8 cellular contexts compared by ENCODE assay signal in the genomic region with DNA sequence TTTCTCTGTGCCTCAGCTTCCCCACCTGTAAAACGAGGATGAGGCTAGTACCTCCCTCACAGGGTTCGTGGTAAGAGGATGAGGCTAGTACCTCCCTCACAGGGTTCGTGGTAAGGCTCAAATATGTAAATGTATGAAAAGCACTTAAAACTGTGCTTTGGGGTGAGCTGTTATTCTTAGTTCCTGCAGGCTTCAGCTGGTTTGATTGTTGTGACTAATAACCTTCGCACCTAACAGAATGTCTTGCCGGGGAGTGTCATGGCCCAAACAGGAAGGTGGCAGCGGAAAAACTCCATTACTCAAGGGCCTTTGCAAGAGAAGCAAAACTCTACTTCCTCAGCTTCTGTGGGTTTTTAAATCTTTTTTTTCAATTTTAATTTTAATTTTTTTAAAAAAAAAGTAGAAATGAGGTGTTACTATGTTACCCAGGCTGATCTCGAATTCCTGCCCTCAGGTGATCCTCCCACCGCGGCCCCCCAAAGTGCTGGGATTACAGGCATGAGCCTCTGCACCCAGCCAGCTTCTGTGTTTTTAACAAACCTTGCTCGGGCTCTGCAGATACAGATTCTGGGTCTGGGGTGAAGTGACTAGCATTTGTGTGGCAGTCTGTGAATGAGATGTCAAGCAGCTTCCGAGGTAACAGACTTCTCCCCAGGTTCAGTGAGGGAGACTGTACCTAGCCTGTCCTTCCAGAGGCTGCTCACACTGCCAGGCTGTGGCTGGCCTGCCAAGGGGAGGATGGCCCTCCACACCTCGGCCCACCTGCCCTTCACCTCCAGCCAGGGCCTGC.
DNase-seq lines count a peak whose midpoint lies in the region; ATAC-seq and TF ChIP-seq lines count a peak whose summit lies in the region.

No MANE protein-coding gene starts in this region.

- intact Hi-C loops in uterus (cut with DNase I; ENCODE audit: low total_unique reads): no loop called here

- no peaks in the 10 kb centered on the region for H3K4me1 ChIP-seq in uterus

- H3K27me3 ChIP-seq in uterus: no peaks in the 10 kb centered on the region

- H3K27me3 Mint-ChIP-seq in osteocyte (ENCODE audit: unreplicated experiment): peaks cover 64% of the 10 kb centered on the region

- no peak overlapping the region for H3K27ac Mint-ChIP-seq in osteocyte (ENCODE audit: unreplicated experiment)

- H3K36me3 Mint-ChIP-seq in osteocyte (ENCODE audit: unreplicated experiment): no peaks in the 10 kb centered on the region

- no peaks in the 10 kb centered on the region for H3K36me3 ChIP-seq in uterus

- TF ChIP-seq CTCF in osteocyte (IDR thresholded peaks at IDR 0.05) (no peak), uterus (IDR thresholded peaks at IDR 0.05) (no peak)

- DNase-seq in NCI-H2107 treated with DMSO at 0.1 percent for 48 hours (lab: John Stamatoyannopoulos, UW; ENCODE audit: unreplicated experiment): peak; percentile 50
- DNase-seq in NCI-H2107 (lab: John Stamatoyannopoulos, UW): no peak
- peak; percentile 53 for DNase-seq in activated CD4-positive, alpha-beta T cell treated with anti-CD3 and anti-CD28 coated beads for 1 hour
- no peak for DNase-seq in substantia nigra (lab: John Stamatoyannopoulos, UW)
- DNase-seq in osteocyte (ENCODE audit: extremely low spot score, unreplicated experiment): no peak
- no peak for DNase-seq in uterus

- H3K4me3 ChIP-seq in uterus: no peak overlapping the region

- H3K4me1 Mint-ChIP-seq in osteocyte (ENCODE audit: unreplicated experiment): peaks cover 7% of the 10 kb centered on the region

- ATAC-seq in HG03442 (IDR thresholded peaks at IDR 0.05; ENCODE audit: unreplicated experiment) (peak; percentile 33), esophagus mucosa (peak; percentile 63)

- no peak for TF ChIP-seq POLR2A in uterus (IDR thresholded peaks at IDR 0.05)

- H3K9me3 Mint-ChIP-seq in osteocyte (ENCODE audit: unreplicated experiment): no peaks in the 10 kb centered on the region

- H3K4me3 Mint-ChIP-seq in osteocyte (ENCODE audit: unreplicated experiment): no peak overlapping the region

- H3K9me3 ChIP-seq in uterus: no peaks in the 10 kb centered on the region

- H3K27ac ChIP-seq in substantia nigra (ENCODE audit: low read depth, low read length, poor library complexity, severe bottlenecking): peak overlapping the region; percentile 35
- no peak overlapping the region for H3K27ac ChIP-seq in uterus

Comparison
In these comparisons a context has a peak if more than half of its experiments do, and no peak if none do; other contexts are left out.
1. DNase-seq: peak in NCI-H2107 treated with DMSO at 0.1 percent for 48 hours (single experiment) and activated CD4-positive, alpha-beta T cell treated with anti-CD3 and anti-CD28 coated beads for 1 hour (single experiment); none in NCI-H2107 (single experiment), substantia nigra (0 of 49), osteocyte (single experiment) and uterus (0 of 2).